In genomic region chr11:65502274-65502851, GRCh38 we compare ENCODE assay signal across 1 cellular context.
TF ChIP-seq lines count a peak whose summit lies in the region.

No MANE protein-coding gene starts in this region.

TF ChIP-seq in HCT116, 20 proteins besides CTCF, POLR2A, EP300 and RAD21 (continued from another document):
- TF ChIP-seq SRF (IDR thresholded peaks at IDR 0.05; ENCODE audit: low read depth): no peak
- no peak for TF ChIP-seq EGR1 (IDR thresholded peaks at IDR 0.05; ENCODE audit: low read depth)
- no peak for TF ChIP-seq EZH2 (IDR thresholded peaks at IDR 0.05)
- no peak for TF ChIP-seq JUND (IDR thresholded peaks at IDR 0.05)
- no peak for TF ChIP-seq ATF3 (IDR thresholded peaks at IDR 0.05)
- no peak for TF ChIP-seq CEBPB (IDR thresholded peaks at IDR 0.05; ENCODE audit: low read depth)
- no peak for TF ChIP-seq SP1 (IDR thresholded peaks at IDR 0.05; ENCODE audit: low read depth)
